ENCODE assay signal across 20 cellular contexts in genomic region chr6:114377881-114378280, GRCh38. TPM values are rescaled to one million over a fixed set of nuclear protein-coding genes. Genes with fewer than 3 reads are reported as not detected.
DNase-seq lines count a peak whose midpoint lies in the region; ATAC-seq, FAIRE-seq and TF ChIP-seq lines count a peak whose summit lies in the region.
"Had no signal": no experiment of that assay in that cellular context is flagged by ENCODE, and none has a peak within 500 bp of the region (broad histone marks: within the 10 kb centered on the region; RNA-seq: fewer than 3 reads in every experiment).

No MANE protein-coding gene starts in this region.

- 100% methylated on average over 3 of the region's 3 CpGs for WGBS in mesendoderm (ENCODE audit: extremely low coverage, insufficient coverage, low lambda C conversion rate)

- no peak overlapping the region for H3K23ac ChIP-seq in mesendoderm (ENCODE audit: low read length)

- H3K36me3 Mint-ChIP-seq in GM23338 (ENCODE audit: low read depth): no peaks in the 10 kb centered on the region
- H3K36me3 Mint-ChIP-seq: CD14-positive monocyte; CD8-positive, alpha-beta T cell; IgD-negative memory B cell had no signal

- no peak for ATAC-seq in GM23338
- ATAC-seq in PC-3: peak; percentile 63
- ATAC-seq in GM21825 (IDR thresholded peaks at IDR 0.05; ENCODE audit: unreplicated experiment): no peak
- ATAC-seq: A549; CD8-positive, alpha-beta T cell had no signal

- no peak overlapping the region for H3K4me3 Mint-ChIP-seq in GM23338
- H3K4me3 Mint-ChIP-seq: CD14-positive monocyte; CD8-positive, alpha-beta T cell; IgD-negative memory B cell had no signal

- H3K56ac ChIP-seq in mesendoderm (ENCODE audit: low read length): no peak overlapping the region

- H3F3A ChIP-seq in GM23338 (replicated peaks; ENCODE audit: low read depth): no peaks in the 10 kb centered on the region
- H3F3A ChIP-seq in PC-3 (ENCODE audit: low read length, unreplicated experiment): no peaks in the 10 kb centered on the region

- peaks cover 3% of the 10 kb centered on the region for H3K27me3 Mint-ChIP-seq in GM23338 (ENCODE audit: insufficient read depth, low read depth, poor library complexity)
- H3K27me3 Mint-ChIP-seq: IgD-negative memory B cell had no signal

- H3K36me3 ChIP-seq in GM23338 (ENCODE audit: insufficient read depth): no peaks in the 10 kb centered on the region
- no peaks in the 10 kb centered on the region for H3K36me3 ChIP-seq in PC-3 (ENCODE audit: low read depth, low read length)
- no peaks in the 10 kb centered on the region for H3K36me3 ChIP-seq in mesendoderm (ENCODE audit: control insufficient read depth, insufficient read depth, low read length)
- no peaks in the 10 kb centered on the region for H3K36me3 ChIP-seq in kidney (ENCODE audit: control insufficient read depth in 1 of 2, insufficient read depth in 2 of 2, low read length in 2 of 2)

- no peak overlapping the region for H2BK5ac ChIP-seq in mesendoderm (ENCODE audit: low read length)

- H2AK5ac ChIP-seq in mesendoderm (ENCODE audit: low read length): no peak overlapping the region

- no peak overlapping the region for H3K18ac ChIP-seq in mesendoderm (ENCODE audit: low read length)

- no peak overlapping the region for H3K4me2 ChIP-seq in GM23338
- H3K4me2 ChIP-seq in PC-3 (ENCODE audit: low read length): peak overlapping the region; percentile 48
- no peak overlapping the region for H3K4me2 ChIP-seq in mesendoderm (ENCODE audit: low read length)
- H3K4me2 ChIP-seq: A549 had no signal

- no peak for DNase-seq in GM23338 (ENCODE audit: low spot score)
- DNase-seq in PC-3: peak; percentile 50
- peak; percentile 27 for DNase-seq in astrocyte of the hippocampus (ENCODE audit: low read depth, low spot score)
- DNase-seq in mesendoderm: no peak
- no peak for DNase-seq in activated CD4-positive, CD25-positive, alpha-beta regulatory T cell treated with anti-CD3 and anti-CD28 coated beads, Interleukin-2, amount 50 U/mL, for 72 hours
- no peak for DNase-seq in kidney
- DNase-seq in Ammon's horn (ENCODE audit: low spot score): no peak
- DNase-seq: CD8-positive, alpha-beta T cell; COR-L47; DND-41; GDM1; H7 had no signal

- no peak overlapping the region for H4K8ac ChIP-seq in mesendoderm (ENCODE audit: low read depth, low read length)

- H2BK120ac ChIP-seq in mesendoderm (ENCODE audit: low read depth, low read length): no peak overlapping the region

- no peak overlapping the region for H3K27ac ChIP-seq in GM23338 (ENCODE audit: low read depth)
- H3K27ac ChIP-seq in PC-3 (ENCODE audit: low read length): no peak overlapping the region
- H3K27ac ChIP-seq in mesendoderm (ENCODE audit: low read depth, low read length): no peak overlapping the region
- H3K27ac ChIP-seq in kidney (ENCODE audit: low read depth in 2 of 2, low read length in 2 of 2): no peak overlapping the region
- H3K27ac ChIP-seq: A549 had no signal

- H3K27ac Mint-ChIP-seq in GM23338: peak overlapping the region; percentile 69
- H3K27ac Mint-ChIP-seq: CD14-positive monocyte; CD8-positive, alpha-beta T cell; IgD-negative memory B cell had no signal

- H3K79me2 ChIP-seq in GM23338 (replicated peaks; ENCODE audit: insufficient read depth): no peaks in the 10 kb centered on the region
- no peaks in the 10 kb centered on the region for H3K79me2 ChIP-seq in PC-3 (ENCODE audit: low read length)
- no peaks in the 10 kb centered on the region for H3K79me2 ChIP-seq in mesendoderm (ENCODE audit: control insufficient read depth, insufficient read depth, low read length)

- FAIRE-seq in kidney (lab: Jason Lieb, UNC): no peak
- FAIRE-seq: A549, GM12892, GM19239 had no signal

- H3K4me1 Mint-ChIP-seq in GM23338: peaks cover 42% of the 10 kb centered on the region
- H3K4me1 Mint-ChIP-seq: CD14-positive monocyte, IgD-negative memory B cell had no signal

- H3K9me3 ChIP-seq in PC-3 (ENCODE audit: low read length): no peaks in the 10 kb centered on the region
- no peaks in the 10 kb centered on the region for H3K9me3 ChIP-seq in kidney (ENCODE audit: control insufficient read depth in 1 of 2, low read length in 2 of 2)
- H3K9me3 ChIP-seq: A549 had no signal

- H3K4me1 ChIP-seq in GM23338 (ENCODE audit: insufficient read depth) (peaks cover 34% of the 10 kb centered on the region), PC-3 (ENCODE audit: insufficient read depth, low read length) (peaks cover 14% of the 10 kb centered on the region), mesendoderm (ENCODE audit: control insufficient read depth, low read depth, low read length) (peaks cover 3% of the 10 kb centered on the region), kidney (ENCODE audit: control insufficient read depth in 1 of 2, insufficient read depth in 1 of 2, low read depth in 1 of 2, low read length in 2 of 2) (no peaks in the 10 kb centered on the region)
- H3K4me1 ChIP-seq: A549 had no signal

- no peak overlapping the region for H3K4ac ChIP-seq in mesendoderm (ENCODE audit: low read depth, low read length)

- H2BK15ac ChIP-seq in mesendoderm (replicated peaks; ENCODE audit: low read depth): peak overlapping the region; percentile 14

- no peaks in the 10 kb centered on the region for H3K9me3 Mint-ChIP-seq in GM23338
- H3K9me3 Mint-ChIP-seq: CD8-positive, alpha-beta T cell had no signal

- no peak overlapping the region for H4K5ac ChIP-seq in mesendoderm (ENCODE audit: low read length)

- H2AFZ ChIP-seq in GM23338 (no peak overlapping the region), PC-3 (ENCODE audit: low read length) (peak overlapping the region; percentile 41)

- POLR2A ChIA-PET in PC-3 (lab: Charles Lee; ENCODE audit: unreplicated experiment): no interaction called here

- CTCF ChIA-PET in PC-3 (lab: Charles Lee): no interaction called here

- H3K27me3 ChIP-seq in GM23338 (ENCODE audit: insufficient read depth): no peaks in the 10 kb centered on the region
- H3K27me3 ChIP-seq in PC-3 (ENCODE audit: low read length): no peaks in the 10 kb centered on the region
- H3K27me3 ChIP-seq in mesendoderm (ENCODE audit: insufficient read depth, low read length, poor library complexity): no peaks in the 10 kb centered on the region

- no TSS peak for BruUV-seq in PC-3 (replicated peaks; lab: Mats Ljungman, UMichigan)

- no peaks in the 10 kb centered on the region for H4K20me1 ChIP-seq in GM23338 (replicated peaks; ENCODE audit: insufficient read depth)
- H4K20me1 ChIP-seq in PC-3 (ENCODE audit: low read length): no peaks in the 10 kb centered on the region

- no peaks in the 10 kb centered on the region for H3K79me1 ChIP-seq in mesendoderm (ENCODE audit: low read length)

- TF ChIP-seq CTCF in GM23338 (conservative IDR thresholded peaks at IDR 0.05; ENCODE audit: low read depth in 2 of 2): no peak
- TF ChIP-seq CTCF in PC-3 (conservative IDR thresholded peaks at IDR 0.05; ENCODE audit: low read depth, low read length): no peak
- TF ChIP-seq CTCF in kidney (IDR thresholded peaks at IDR 0.05; ENCODE audit: borderline replicate concordance, extremely low read depth, insufficient read depth): no peak

- H3K9me2 ChIP-seq in GM23338 (ENCODE audit: insufficient read depth) (no peaks in the 10 kb centered on the region), PC-3 (replicated peaks; ENCODE audit: low read length) (no peaks in the 10 kb centered on the region)

- no peak overlapping the region for H3K4me3 ChIP-seq in GM23338
- no peak overlapping the region for H3K4me3 ChIP-seq in PC-3 (ENCODE audit: low read length)
- H3K4me3 ChIP-seq in mesendoderm (ENCODE audit: low read length): no peak overlapping the region
- no peak overlapping the region for H3K4me3 ChIP-seq in kidney (ENCODE audit: low read length in 2 of 2)
- H3K4me3 ChIP-seq: A549 had no signal

- intact Hi-C loops in PC-3 (cut with micrococcal nuclease) (no loop called here), kidney (cut with DNase I) (no loop called here)

- H3K9ac ChIP-seq in PC-3 (ENCODE audit: low read length): no peak overlapping the region
- no peak overlapping the region for H3K9ac ChIP-seq in mesendoderm (ENCODE audit: low read length)
- H3K9ac ChIP-seq in kidney (ENCODE audit: low read length in 2 of 2): no peak overlapping the region

RNA-seq across cellular contexts. Expression of gene HS3ST5, which starts 35.1 kb away (rescaled TPM):
- total RNA-seq in GM23338 (2014; rRNA removed; shearing (Covaris generic)): 3.5 and 3.8 TPM in 2 replicates
- polyA plus RNA-seq in GM23338 (2016; fragmentation: Nextera tagmentation; extraction: Ambion mirVana): 2.8 and 2.9 TPM in 2 replicates
- 0.86 and 1.2 TPM in 2 replicates for total RNA-seq in PC-3 (2014; rRNA removed)
- 2.4 TPM for polyA plus RNA-seq in mesendoderm (2013, experiment 1 of 2)
- polyA plus RNA-seq in mesendoderm (2013, experiment 2 of 2): 2.3 TPM
- 0.09 TPM for total RNA-seq in kidney
- polyA plus RNA-seq in kidney (ENCODE audit: insufficient read depth, low read depth, low replicate concordance): not detected
- total RNA-seq: CD8-positive, alpha-beta T cell had no signal
- polyA plus RNA-seq: A549, AG04450, BJ, CD14-positive monocyte, IgD-negative memory B cell had no signal

Comparison
In these comparisons a context has a peak if more than half of its experiments do, and no peak if none do; other contexts are left out.
1. DNase-seq: peak in PC-3 (single experiment) and astrocyte of the hippocampus (single experiment); none in GM23338 (single experiment), mesendoderm (single experiment), activated CD4-positive, CD25-positive, alpha-beta regulatory T cell treated with anti-CD3 and anti-CD28 coated beads, Interleukin-2, amount 50 U/mL, for 72 hours (single experiment), kidney (single experiment) and Ammon's horn (single experiment).